Comparison of ENCODE assay signal across 8 cellular contexts in the genomic region with DNA sequence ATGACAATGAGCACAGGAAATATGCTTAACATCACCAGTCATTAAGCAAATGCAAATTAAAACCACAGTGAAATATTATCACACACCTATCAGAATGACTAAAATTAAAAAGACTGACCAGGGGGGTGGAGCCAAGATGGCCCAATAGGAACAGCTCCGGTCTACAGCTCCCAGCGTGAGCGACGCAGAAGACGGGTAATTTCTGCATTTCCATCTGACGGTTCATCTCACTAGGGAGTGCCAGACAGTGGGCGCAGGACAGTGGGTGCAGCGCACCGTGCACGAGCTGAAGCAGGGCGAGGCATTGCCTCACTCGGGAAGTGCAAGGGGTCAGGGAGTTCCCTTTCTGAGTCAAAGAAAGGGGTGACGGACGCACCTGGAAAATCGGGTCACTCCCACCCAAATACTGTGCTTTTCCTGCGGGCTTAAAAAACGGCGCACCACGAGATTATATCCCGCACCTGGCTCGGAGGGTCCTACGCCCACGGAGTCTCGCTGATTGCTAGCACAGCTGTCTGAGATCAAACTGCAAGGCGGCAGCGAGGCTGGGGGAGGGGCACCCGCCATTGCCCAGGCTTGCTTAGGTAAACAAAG. TPM values are rescaled to one million over a fixed set of nuclear protein-coding genes. Genes with fewer than 3 reads are reported as not detected.
DNase-seq lines count a peak whose midpoint lies in the region; ATAC-seq and TF ChIP-seq lines count a peak whose summit lies in the region.
"Not testable (repeated sequence)": the region's sequence is repeated elsewhere in the genome, so short reads cannot be mapped to it uniquely, and the experiment has no call there.

No MANE protein-coding gene starts in this region.

- TF ChIP-seq CTCF in Calu3 (IDR thresholded peaks at IDR 0.05; ENCODE audit: unreplicated experiment); MM.1S (IDR thresholded peaks at IDR 0.05; ENCODE audit: low read length); chondrocyte (IDR thresholded peaks at IDR 0.05): not testable (repeated sequence)

- H3K36me3 Mint-ChIP-seq in Calu3 (ENCODE audit: insufficient read depth, unreplicated experiment); activated T-cell treated with anti-CD3 and anti-CD28 coated beads, Interleukin-2, amount 50 U/mL, for 4 hours (ENCODE audit: insufficient read depth); chondrocyte (ENCODE audit: low read depth); stimulated activated naive CD8-positive, alpha-beta T cell treated with anti-CD3 and anti-CD28 coated beads, Interleukin-15, Interleukin-2, amounts not matched to agents 100 ng/mL and 50 ng/mL, for 24 hours (ENCODE audit: low read depth): not testable (repeated sequence)

- H3K4me1 Mint-ChIP-seq in Calu3 (ENCODE audit: low read depth, unreplicated experiment); activated T-cell treated with anti-CD3 and anti-CD28 coated beads, Interleukin-2, amount 50 U/mL, for 4 hours (ENCODE audit: low read depth); chondrocyte (ENCODE audit: low read depth); stimulated activated naive CD8-positive, alpha-beta T cell treated with anti-CD3 and anti-CD28 coated beads, Interleukin-15, Interleukin-2, amounts not matched to agents 100 ng/mL and 50 ng/mL, for 24 hours (ENCODE audit: low read depth): not testable (repeated sequence)

- H3K9me2 ChIP-seq in MM.1S (replicated peaks; ENCODE audit: insufficient read depth, low read length), result not testable (repeated sequence)

- H4K20me1 ChIP-seq in MM.1S (ENCODE audit: insufficient read depth, low read length), result not testable (repeated sequence)

- BruUV-seq in Calu3 (replicated peaks; lab: Mats Ljungman, UMichigan), result not testable (repeated sequence)

- DNase-seq in Calu3 (peak; percentile 50), MM.1S (peak; percentile 57), left colon (peak; percentile 45 to 59)
- DNase-seq in HEK293T (ENCODE audit: extremely low spot score); activated T-cell treated with anti-CD3 and anti-CD28 coated beads, Interleukin-2, amount 50 U/mL, for 4 hours; chondrocyte (ENCODE audit: low spot score): not testable (repeated sequence)

- H3K27ac Mint-ChIP-seq in Calu3 (ENCODE audit: unreplicated experiment); chondrocyte (ENCODE audit: unreplicated experiment); stimulated activated naive CD8-positive, alpha-beta T cell treated with anti-CD3 and anti-CD28 coated beads, Interleukin-15, Interleukin-2, amounts not matched to agents 100 ng/mL and 50 ng/mL, for 24 hours: not testable (repeated sequence)

- H3K9ac ChIP-seq in MM.1S (ENCODE audit: low read length), result not testable (repeated sequence)

- H3K4me2 ChIP-seq in MM.1S (ENCODE audit: low read depth, low read length), result peak overlapping the region; percentile 34; the same call in 1 of the 2 replicates

- not testable (repeated sequence) for H3K27me3 ChIP-seq in MM.1S (replicated peaks; ENCODE audit: insufficient read depth, low read length)

- not testable (repeated sequence) for H3F3A ChIP-seq in MM.1S (ENCODE audit: insufficient read depth, low read length)

- H3K4me3 ChIP-seq in MM.1S (ENCODE audit: low read length), result not testable (repeated sequence)

- H2AFZ ChIP-seq in MM.1S (ENCODE audit: low read length), result not testable (repeated sequence)

- H3K27ac ChIP-seq in MM.1S (ENCODE audit: low read length), result peak overlapping the region; percentile 29; the same call in 1 of the 2 replicates

- intact Hi-C loops in Calu3 (cut with micrococcal nuclease; ENCODE audit: unreplicated experiment); left colon (cut with DNase I, micrococcal nuclease): not testable (repeated sequence)

- H3K4me1 ChIP-seq in MM.1S (ENCODE audit: low read length), result not testable (repeated sequence)

- H3K36me3 ChIP-seq in MM.1S (replicated peaks; ENCODE audit: insufficient read depth, low read length), result not testable (repeated sequence)

- peaks cover 25% of the 10 kb centered on the region for H3K27me3 Mint-ChIP-seq in Calu3 (ENCODE audit: unreplicated experiment)
- not testable (repeated sequence) for H3K27me3 Mint-ChIP-seq in activated T-cell treated with anti-CD3 and anti-CD28 coated beads, Interleukin-2, amount 50 U/mL, for 4 hours (ENCODE audit: low read depth); chondrocyte (ENCODE audit: low read depth); stimulated activated naive CD8-positive, alpha-beta T cell treated with anti-CD3 and anti-CD28 coated beads, Interleukin-15, Interleukin-2, amounts not matched to agents 100 ng/mL and 50 ng/mL, for 24 hours

- H3K9me3 Mint-ChIP-seq in Calu3 (ENCODE audit: low read depth, unreplicated experiment); activated T-cell treated with anti-CD3 and anti-CD28 coated beads, Interleukin-2, amount 50 U/mL, for 4 hours; chondrocyte (ENCODE audit: low read depth); stimulated activated naive CD8-positive, alpha-beta T cell treated with anti-CD3 and anti-CD28 coated beads, Interleukin-15, Interleukin-2, amounts not matched to agents 100 ng/mL and 50 ng/mL, for 24 hours: not testable (repeated sequence)

- CTCF ChIA-PET in Calu3 (lab: Charles Lee); HEK293T (lab: Yijun Ruan, JAX): not testable (repeated sequence)

- not testable (repeated sequence) for H3K79me2 ChIP-seq in MM.1S (ENCODE audit: low read length)

- not testable (repeated sequence) for H3K9me3 ChIP-seq in MM.1S (replicated peaks; ENCODE audit: insufficient read depth, low read length)

- H3K4me3 Mint-ChIP-seq in Calu3 (ENCODE audit: low read depth, unreplicated experiment), result peak overlapping the region; percentile 87
- peak overlapping the region; percentile 47 for H3K4me3 Mint-ChIP-seq in activated T-cell treated with anti-CD3 and anti-CD28 coated beads, Interleukin-2, amount 50 U/mL, for 4 hours
- H3K4me3 Mint-ChIP-seq in chondrocyte (ENCODE audit: unreplicated experiment), result peak overlapping the region; percentile 72
- peak overlapping the region; percentile 48 for H3K4me3 Mint-ChIP-seq in stimulated activated naive CD8-positive, alpha-beta T cell treated with anti-CD3 and anti-CD28 coated beads, Interleukin-15, Interleukin-2, amounts not matched to agents 100 ng/mL and 50 ng/mL, for 24 hours

- POLR2A ChIA-PET in HEK293T (lab: Yijun Ruan, JAX), result interaction anchor here (0.6 to 0.7 kb wide), 2 partner anchors 21 to 30 kb away, joined by 3 read pairs; no protein-coding TSS in a partner anchor

- ATAC-seq in SK-N-SH treated with all-trans-retinoic acid at 6 μM for 48 hours (peak; percentile 47; the same call in 2 of the 3 replicates), left colon (peak; percentile 78)
- not testable (repeated sequence) for ATAC-seq in activated T-cell treated with anti-CD3 and anti-CD28 coated beads, Interleukin-2, amount 50 U/mL, for 4 hours

TF ChIP-seq in HEK293T, 16 proteins besides CTCF, POLR2A, EP300 and RAD21:
- peak; percentile 44; the same call in 1 of the 2 replicates for TF ChIP-seq L3MBTL2 (conservative IDR thresholded peaks at IDR 0.05)
- TF ChIP-seq, protein P1, sequence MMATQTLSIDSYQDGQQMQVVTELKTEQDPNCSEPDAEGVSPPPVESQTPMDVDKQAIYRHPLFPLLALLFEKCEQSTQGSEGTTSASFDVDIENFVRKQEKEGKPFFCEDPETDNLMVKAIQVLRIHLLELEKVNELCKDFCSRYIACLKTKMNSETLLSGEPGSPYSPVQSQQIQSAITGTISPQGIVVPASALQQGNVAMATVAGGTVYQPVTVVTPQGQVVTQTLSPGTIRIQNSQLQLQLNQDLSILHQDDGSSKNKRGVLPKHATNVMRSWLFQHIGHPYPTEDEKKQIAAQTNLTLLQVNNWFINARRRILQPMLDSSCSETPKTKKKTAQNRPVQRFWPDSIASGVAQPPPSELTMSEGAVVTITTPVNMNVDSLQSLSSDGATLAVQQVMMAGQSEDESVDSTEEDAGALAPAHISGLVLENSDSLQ (IDR thresholded peaks at IDR 0.05), result peak; percentile 18; the same call in 1 of the 2 replicates

RNA-seq across cellular contexts. Expression of a gene that starts 29.1 kb away (rescaled TPM):
- 25.6 and 29.6 TPM in 2 replicates for total RNA-seq in Calu3 (2022)
- total RNA-seq in activated T-cell treated with anti-CD3 and anti-CD28 coated beads, Interleukin-2, amount 50 U/mL, for 4 hours, result 10 to 100 TPM; 10.6 to 14.9 (median 10.9) TPM
- total RNA-seq in chondrocyte, result 11.1 to 23.5 TPM (median 12.2 TPM) in 3 replicates
- total RNA-seq in left colon, result 10 to 100 TPM; 17.6 to 19.0 TPM
